In genomic region chr11:47711816-47712215, GRCh38 we compare ENCODE assay signal across 28 cellular contexts.
"Had no signal": no experiment of that assay in that cellular context is flagged by ENCODE, and none has a peak within 500 bp of the region (broad histone marks: within the 10 kb centered on the region; RNA-seq: fewer than 3 reads in every experiment).

No MANE protein-coding gene starts in this region.

- H3K27me3 Mint-ChIP-seq: activated CD4-positive, alpha-beta memory T cell treated with anti-CD3 and anti-CD28 coated beads, Interleukin-2, amount 10 ng/mL, durations not matched to agents 7 days and 5 days; activated CD4-positive, alpha-beta T cell treated with anti-CD3 and anti-CD28 coated beads, Interleukin-2, amount 10 ng/mL, durations not matched to agents 7 days and 5 days; activated naive CD8-positive, alpha-beta T cell treated with anti-CD3 and anti-CD28 coated beads, Interleukin-2, amount 10 ng/mL, durations not matched to agents 7 days and 5 days; activated T-helper 17 cell treated with anti-CD3 and anti-CD28 coated beads, Interleukin-2, amount 50 U/mL, for 72 hours; effector memory CD8-positive, alpha-beta T cell had no signal

- H3K4me3 ChIP-seq: body of pancreas, esophagus muscularis mucosa, heart left ventricle had no signal

- H3K27ac ChIP-seq: body of pancreas, esophagus muscularis mucosa, heart left ventricle, VCaP had no signal

- H3K27me3 ChIP-seq: body of pancreas, esophagus muscularis mucosa, heart left ventricle had no signal

- H3K9me3 Mint-ChIP-seq: activated CD4-positive, alpha-beta memory T cell treated with anti-CD3 and anti-CD28 coated beads, Interleukin-2, amount 10 ng/mL, durations not matched to agents 7 days and 5 days; activated CD4-positive, alpha-beta T cell treated with anti-CD3 and anti-CD28 coated beads, Interleukin-2, amount 10 ng/mL, durations not matched to agents 7 days and 5 days; activated T-helper 17 cell treated with anti-CD3 and anti-CD28 coated beads, Interleukin-2, amount 50 U/mL, for 72 hours; effector memory CD8-positive, alpha-beta T cell had no signal

- DNase-seq: activated CD4-positive, alpha-beta memory T cell treated with anti-CD3 and anti-CD28 coated beads, Interleukin-2, amount 10 ng/mL, durations not matched to agents 7 days and 5 days; activated CD4-positive, alpha-beta T cell treated with anti-CD3 and anti-CD28 coated beads for 1 hour; activated CD4-positive, alpha-beta T cell treated with anti-CD3 and anti-CD28 coated beads for 4 hours; activated CD4-positive, alpha-beta T cell treated with anti-CD3 and anti-CD28 coated beads, Interleukin-2, amount 10 ng/mL, durations not matched to agents 7 days and 5 days; activated CD4-positive, alpha-beta T cell treated with anti-CD3 and anti-CD28 coated beads, Interleukin-2, amount 50 U/mL, for 4 hours; activated effector memory CD4-positive, alpha-beta T cell treated with Interleukin-2 at 50 U/mL for 16 hours; activated gamma-delta T cell treated with Interleukin-2 at 50 U/mL for 16 hours; activated naive CD4-positive, alpha-beta T cell treated with Interleukin-2 at 50 U/mL for 16 hours; activated naive CD8-positive, alpha-beta T cell treated with anti-CD3 and anti-CD28 coated beads, Interleukin-2, amount 10 ng/mL, durations not matched to agents 7 days and 5 days; activated T-cell treated with anti-CD3 and anti-CD28 coated beads, Interleukin-2, amount 50 U/mL, for 4 hours; amygdala; aorta; body of pancreas; caudate nucleus; cortex of kidney; dermis blood vessel endothelial cell; effector CD4-positive, alpha-beta T cell; effector memory CD8-positive, alpha-beta T cell; erythroblast; foreskin fibroblast; glutamatergic neuron; heart left ventricle; T-helper 2 cell had no signal

- H3K9me3 ChIP-seq: body of pancreas, esophagus muscularis mucosa had no signal

- H3K27ac Mint-ChIP-seq: activated CD4-positive, alpha-beta memory T cell treated with anti-CD3 and anti-CD28 coated beads, Interleukin-2, amount 10 ng/mL, durations not matched to agents 7 days and 5 days; activated CD4-positive, alpha-beta T cell treated with anti-CD3 and anti-CD28 coated beads, Interleukin-2, amount 10 ng/mL, durations not matched to agents 7 days and 5 days; activated naive CD8-positive, alpha-beta T cell treated with anti-CD3 and anti-CD28 coated beads, Interleukin-2, amount 10 ng/mL, durations not matched to agents 7 days and 5 days; activated T-helper 17 cell treated with anti-CD3 and anti-CD28 coated beads, Interleukin-2, amount 50 U/mL, for 72 hours; effector memory CD8-positive, alpha-beta T cell had no signal

- H3K4me3 Mint-ChIP-seq: activated CD4-positive, alpha-beta memory T cell treated with anti-CD3 and anti-CD28 coated beads, Interleukin-2, amount 10 ng/mL, durations not matched to agents 7 days and 5 days; activated CD4-positive, alpha-beta T cell treated with anti-CD3 and anti-CD28 coated beads, Interleukin-2, amount 10 ng/mL, durations not matched to agents 7 days and 5 days; activated naive CD8-positive, alpha-beta T cell treated with anti-CD3 and anti-CD28 coated beads, Interleukin-2, amount 10 ng/mL, durations not matched to agents 7 days and 5 days; activated T-cell treated with anti-CD3 and anti-CD28 coated beads, Interleukin-2, amount 50 U/mL, for 4 hours; activated T-helper 17 cell treated with anti-CD3 and anti-CD28 coated beads, Interleukin-2, amount 50 U/mL, for 72 hours; effector memory CD8-positive, alpha-beta T cell; WTC11 had no signal

- ATAC-seq: activated naive CD4-positive, alpha-beta T cell treated with anti-CD3 and anti-CD28 coated beads, Interleukin-2, amount 50 U/mL, for 72 hours; activated T-cell treated with anti-CD3 and anti-CD28 coated beads, Interleukin-2, amount 50 U/mL, for 4 hours; activated T-helper 17 cell treated with anti-CD3 and anti-CD28 coated beads, Interleukin-2, amount 50 U/mL, for 72 hours; body of pancreas; effector memory CD8-positive, alpha-beta T cell; heart left ventricle; WTC11 had no signal
